ENCODE assay signal across 22 cellular contexts in genomic region chr5:139776856-139777255, GRCh38. TPM values are rescaled to one million over a fixed set of nuclear protein-coding genes. Genes with fewer than 3 reads are reported as not detected.
DNase-seq lines count a peak whose midpoint lies in the region; ATAC-seq and TF ChIP-seq lines count a peak whose summit lies in the region.
"Had no signal": no experiment of that assay in that cellular context is flagged by ENCODE, and none has a peak within 500 bp of the region (broad histone marks: within the 10 kb centered on the region; RNA-seq: fewer than 3 reads in every experiment).

No MANE protein-coding gene starts in this region.

- ATAC-seq in Right ventricle myocardium superior (ENCODE audit: poor library complexity) (no peak), Right ventricle myocardium inferior (no peak), HG03432 (IDR thresholded peaks at IDR 0.05; ENCODE audit: unreplicated experiment) (no peak), HG02678 (IDR thresholded peaks at IDR 0.05; ENCODE audit: unreplicated experiment) (no peak)
- ATAC-seq: A549, HepG2 had no signal

- no peaks in the 10 kb centered on the region for H3K9me3 Mint-ChIP-seq in brain
- H3K9me3 Mint-ChIP-seq: CD4-positive, alpha-beta T cell had no signal

- intact Hi-C loops in Right ventricle myocardium superior (cut with DNase I), result no loop called here
- intact Hi-C loops in Right ventricle myocardium inferior (cut with DNase I), result no loop called here

- no peaks in the 10 kb centered on the region for H3K36me3 Mint-ChIP-seq in brain

- H3K27me3 Mint-ChIP-seq in brain, result peaks cover 9% of the 10 kb centered on the region

- H3K4me1 Mint-ChIP-seq in brain, result peaks cover 18% of the 10 kb centered on the region

- H3K4me3 Mint-ChIP-seq in brain, result no peak overlapping the region
- H3K4me3 Mint-ChIP-seq: CD4-positive, alpha-beta T cell had no signal

- TF ChIP-seq CTCF in brain (conservative IDR thresholded peaks at IDR 0.05), result no peak

- peak overlapping the region in 3 of 5 experiments; percentile 34 to 71 (median 60) for H3K27ac Mint-ChIP-seq in brain
- H3K27ac Mint-ChIP-seq: CD4-positive, alpha-beta T cell had no signal

- peak; percentile 3 for DNase-seq in Right ventricle myocardium superior
- no peak for DNase-seq in Right ventricle myocardium inferior (ENCODE audit: missing footprints)
- peak; percentile 52 for DNase-seq in NCI-H446 treated with DMSO at 0.1 percent for 48 hours (lab: John Stamatoyannopoulos, UW)
- no peak for DNase-seq in islet precursor cell
- DNase-seq: AML-193; CD4-positive, alpha-beta T cell; GOT3; Karpas-422; MV-4-11; NCI-H187; NCI-H2081 treated with DMSO at 0.1 percent for 48 hours; NCI-H2227 treated with DMSO at 0.1 percent for 48 hours; NCI-H510A; NCI-H774; PC-9; SIG-M5 had no signal

RNA-seq across cellular contexts. Expression of gene PSD2, which starts 18.8 kb away (rescaled TPM):
- total RNA-seq in Right ventricle myocardium superior, result not detected
- not detected for total RNA-seq in Right ventricle myocardium inferior
- polyA plus RNA-seq in brain (ENCODE audit: insufficient read depth, low read depth, low replicate concordance), result 23.1 TPM
- total RNA-seq: HepG2; T-helper 1 cell treated with Interleukin-12 subunit alpha and Interleukin-12 subunit beta and Interleukin-4 antibody, amounts not matched to agents 30 ng/mL and 1 ng/mL, for 36 hours had no signal

Comparison
In these comparisons a context has a peak if more than half of its experiments do, and no peak if none do; other contexts are left out.
1. DNase-seq: peak in Right ventricle myocardium superior (single experiment) and NCI-H446 treated with DMSO at 0.1 percent for 48 hours (single experiment); none in Right ventricle myocardium inferior (single experiment) and islet precursor cell (single experiment).